Comparison of ENCODE assay signal across 2 cellular contexts in genomic region chr2:200320991-200321390, GRCh38.
TF ChIP-seq lines count a peak whose summit lies in the region.

No MANE protein-coding gene starts in this region.

TF ChIP-seq in HepG2, 621 proteins besides CTCF, POLR2A, EP300 and RAD21 (continues in another document):
- no peak for TF ChIP-seq SNAPC2 (CRISPR knock-in tag; IDR thresholded peaks at IDR 0.05)
- 0 out of 2 replicates have a peak, but pooled peaks have one; percentile 23 for TF ChIP-seq E2F1 (CRISPR knock-in tag; IDR thresholded peaks at IDR 0.05)
- no peak for TF ChIP-seq FOXO1 (CRISPR knock-in tag; IDR thresholded peaks at IDR 0.05)
- TF ChIP-seq BRCA1 (CRISPR knock-in tag; IDR thresholded peaks at IDR 0.05) = 0 out of 2 replicates have a peak, but pooled peaks have one; percentile 39
- TF ChIP-seq PRDM4 (CRISPR knock-in tag; IDR thresholded peaks at IDR 0.05; ENCODE audit: borderline replicate concordance) = no peak
- 0 out of 2 replicates have a peak, but pooled peaks have one; percentile 12 for TF ChIP-seq AFF4 (CRISPR knock-in tag; IDR thresholded peaks at IDR 0.05)
- TF ChIP-seq MEIS2 (CRISPR knock-in tag; IDR thresholded peaks at IDR 0.05) = no peak
- TF ChIP-seq ZNF772 (CRISPR knock-in tag; IDR thresholded peaks at IDR 0.05) = no peak
- no peak for TF ChIP-seq CEBPZ (IDR thresholded peaks at IDR 0.05; ENCODE audit: low read length)
- TF ChIP-seq RBM22 (optimal IDR thresholded peaks at IDR 0.05; ENCODE audit: low read length) = peak; percentile 90
- no peak for TF ChIP-seq FOXK2 (IDR thresholded peaks at IDR 0.05)

TF ChIP-seq in WTC11, 78 proteins besides CTCF, POLR2A, EP300 and RAD21:
- TF ChIP-seq PRRX2 (CRISPR knock-in tag; IDR thresholded peaks at IDR 0.05) (no peak), GRHL2 (CRISPR knock-in tag; IDR thresholded peaks at IDR 0.05; ENCODE audit: insufficient replicate concordance, severe bottlenecking) (no peak), HMGXB4 (CRISPR knock-in tag; IDR thresholded peaks at IDR 0.05) (no peak), FOXJ3 (CRISPR knock-in tag; IDR thresholded peaks at IDR 0.05; ENCODE audit: borderline replicate concordance) (no peak), ZNF317 (CRISPR knock-in tag; IDR thresholded peaks at IDR 0.05; ENCODE audit: borderline replicate concordance, low read depth) (no peak), ARID4B (CRISPR knock-in tag; IDR thresholded peaks at IDR 0.05; ENCODE audit: borderline replicate concordance) (no peak), ZNF232 (CRISPR knock-in tag; IDR thresholded peaks at IDR 0.05) (no peak), ZNF423 (CRISPR knock-in tag; IDR thresholded peaks at IDR 0.05) (no peak), STAT6 (CRISPR knock-in tag; conservative IDR thresholded peaks at IDR 0.05; ENCODE audit: low read depth) (no peak), ERG (CRISPR knock-in tag; IDR thresholded peaks at IDR 0.05) (no peak), ZBTB21 (CRISPR knock-in tag; IDR thresholded peaks at IDR 0.05; ENCODE audit: borderline replicate concordance) (no peak), ZNF416 (CRISPR knock-in tag; IDR thresholded peaks at IDR 0.05) (no peak), NR3C1 (CRISPR knock-in tag; conservative IDR thresholded peaks at IDR 0.05; ENCODE audit: low read depth) (no peak)
